Comparison of ENCODE assay signal across 9 cellular contexts in genomic region chr20:46058656-46059281, GRCh38. TPM values are rescaled to one million over a fixed set of nuclear protein-coding genes. Genes with fewer than 3 reads are reported as not detected.
DNase-seq lines count a peak whose midpoint lies in the region; ATAC-seq and TF ChIP-seq lines count a peak whose summit lies in the region.
"Had no signal": no experiment of that assay in that cellular context is flagged by ENCODE, and none has a peak within 500 bp of the region (broad histone marks: within the 10 kb centered on the region; RNA-seq: fewer than 3 reads in every experiment).

No MANE protein-coding gene starts in this region.

- no peak overlapping the region for H2BK120ac ChIP-seq in H9 (ENCODE audit: low read depth, low read length, poor library complexity, severe bottlenecking)

- intact Hi-C loops in spleen (cut with DNase I; ENCODE audit: low total_unique reads) (no loop called here), PC-9 (cut with micrococcal nuclease; ENCODE audit: unreplicated experiment) (no loop called here)

- H3K36me3 ChIP-seq in spleen (peaks cover 13 to 47% (median 27%) of the 10 kb centered on the region in 6 donors), PC-9 (ENCODE audit: low read depth) (0 out of 2 replicates have a peak, but pooled peaks cover 6% of the 10 kb centered on the region)

- H3K4me2 ChIP-seq in H9 (ENCODE audit: insufficient read depth, insufficient read length, low read length) (peak overlapping the region; percentile 75), PC-9 (no peak overlapping the region)
- H3K4me2 ChIP-seq: KMS-11 had no signal

- no peak overlapping the region for H2AK5ac ChIP-seq in H9 (ENCODE audit: insufficient read length, low read length)

- H3K36me3 Mint-ChIP-seq in H9 (ENCODE audit: insufficient read depth in 1 of 3, low read depth in 3 of 3), result peaks cover 24 to 29% (median 26%) of the 10 kb centered on the region in 3 experiments
- H3K36me3 Mint-ChIP-seq in brain, result peaks cover 70% of the 10 kb centered on the region

- no peak overlapping the region for H3K4ac ChIP-seq in H9 (ENCODE audit: low read depth, low read length)

- CTCF ChIA-PET in PC-9 (lab: Charles Lee), result no interaction called here

- H3K27me3 ChIP-seq in H9 (ENCODE audit: insufficient read depth, low read length), result peaks cover 25% of the 10 kb centered on the region; the same call in 1 of the 2 replicates
- peaks cover 3 to 53% (median 20%) of the 10 kb centered on the region in 7 donors for H3K27me3 ChIP-seq in spleen (replicated peaks in 1 of 7)
- no peaks in the 10 kb centered on the region for H3K27me3 ChIP-seq in PC-9 (ENCODE audit: insufficient read depth, low read depth)

- H4K8ac ChIP-seq in H9 (replicated peaks; ENCODE audit: insufficient read length, low read depth, low read length), result no peak overlapping the region

- no peaks in the 10 kb centered on the region for H3K79me2 ChIP-seq in H9 (ENCODE audit: insufficient read depth, low read length)
- H3K79me2 ChIP-seq in PC-9 (ENCODE audit: low read depth), result no peaks in the 10 kb centered on the region

- no peak overlapping the region for H3K27ac ChIP-seq in H9 (ENCODE audit: insufficient read length, low read depth, low read length)
- H3K27ac ChIP-seq in spleen, result no peak overlapping the region
- no peak overlapping the region for H3K27ac ChIP-seq in PC-9
- H3K27ac ChIP-seq: KMS-11 had no signal

- POLR2A ChIA-PET in PC-9 (lab: Charles Lee; ENCODE audit: unreplicated experiment), result interaction anchor here (0.6 kb wide), 1 partner anchor 16 kb away, joined by 5 read pairs; no protein-coding TSS in a partner anchor

- H3K9me2 ChIP-seq in PC-9 (ENCODE audit: insufficient read depth), result no peaks in the 10 kb centered on the region

- peaks cover 18% of the 10 kb centered on the region for H3K23me2 ChIP-seq in H9 (ENCODE audit: insufficient read length, low read depth, low read length, poor library complexity, severe bottlenecking)

- no peak overlapping the region for H2BK5ac ChIP-seq in H9 (ENCODE audit: insufficient read length, low read length)

- no peaks in the 10 kb centered on the region for H3K9me3 Mint-ChIP-seq in H9
- peaks cover 0 to 4% (median 0%) of the 10 kb centered on the region in 5 experiments for H3K9me3 Mint-ChIP-seq in brain

- TF ChIP-seq CTCF in H9 (conservative IDR thresholded peaks at IDR 0.05) (peak; percentile 20; the same call in 1 of the 3 replicates), brain (conservative IDR thresholded peaks at IDR 0.05) (no peak), spleen (IDR thresholded peaks at IDR 0.05 in 8 of 11, conservative IDR thresholded peaks at IDR 0.05 in 3 of 11) (no peak), PC-9 (conservative IDR thresholded peaks at IDR 0.05) (no peak)

- no peak overlapping the region for H3K14ac ChIP-seq in H9 (ENCODE audit: insufficient read depth, low read length)

- no peak overlapping the region for H4K91ac ChIP-seq in H9 (ENCODE audit: insufficient read length, low read depth, low read length)

- no peaks in the 10 kb centered on the region for H4K20me1 ChIP-seq in H9 (ENCODE audit: control insufficient read depth, insufficient read depth, insufficient read length)
- peaks cover 6% of the 10 kb centered on the region for H4K20me1 ChIP-seq in PC-9 (ENCODE audit: insufficient read depth)

- H3K9me3 ChIP-seq in H9 (ENCODE audit: control insufficient read depth, low read depth, low read length) (no peaks in the 10 kb centered on the region), spleen (no peaks in the 10 kb centered on the region), PC-9 (ENCODE audit: insufficient read depth, low read depth) (no peaks in the 10 kb centered on the region)

- BruUV-seq in PC-9 (replicated peaks; lab: Mats Ljungman, UMichigan), result no TSS peak

- H3K4me3 ChIP-seq in spleen, result peak overlapping the region in 7 of 8 donors; percentile 13 to 58 (median 26)
- no peak overlapping the region for H3K4me3 ChIP-seq in PC-9

- no peak overlapping the region for H2BK15ac ChIP-seq in H9 (ENCODE audit: low read depth, low read length)

- H3K27me3 Mint-ChIP-seq in H9 (ENCODE audit: low read depth), result peaks cover 62% of the 10 kb centered on the region
- peaks cover 39% of the 10 kb centered on the region for H3K27me3 Mint-ChIP-seq in brain

- H3K4me1 Mint-ChIP-seq in H9 (peaks cover 19 to 28% of the 10 kb centered on the region in 2 experiments), brain (peaks cover 15% of the 10 kb centered on the region)

- H2BK20ac ChIP-seq in H9 (ENCODE audit: low read depth, low read length, poor library complexity, severe bottlenecking), result no peak overlapping the region

- H3K4me3 Mint-ChIP-seq in H9, result peak overlapping the region; percentile 56 to 80
- H3K4me3 Mint-ChIP-seq in brain, result peak overlapping the region in 4 of 5 experiments; percentile 19 to 72 (median 43)
- H3K4me3 Mint-ChIP-seq: activated CD8-positive, alpha-beta T cell treated with anti-CD3 and anti-CD28 coated beads, Interleukin-2, amount 10 ng/mL, durations not matched to agents 7 days and 5 days had no signal

- ATAC-seq in GM18505 (IDR thresholded peaks at IDR 0.05; ENCODE audit: unreplicated experiment), result no peak
- ATAC-seq: activated CD8-positive, alpha-beta T cell treated with anti-CD3 and anti-CD28 coated beads, Interleukin-2, amount 10 ng/mL, durations not matched to agents 7 days and 5 days had no signal

- TF ChIP-seq POLR2A in spleen (IDR thresholded peaks at IDR 0.05) (no peak), GM18505 (IDR thresholded peaks at IDR 0.05; ENCODE audit: borderline replicate concordance, extremely low read depth, insufficient read depth, insufficient read length) (no peak)

- DNase-seq in H9, result peak; percentile 74
- peak; percentile 66 for DNase-seq in iPS-NIHi7 (ENCODE audit: extremely low spot score)
- no peak for DNase-seq in spleen
- DNase-seq in stimulated activated naive CD4-positive, alpha-beta T cell treated with Interleukin-2 at 50 U/mL for 16 hours (lab: John Stamatoyannopoulos, UW), result no peak
- no peak for DNase-seq in PC-9
- DNase-seq: activated CD8-positive, alpha-beta T cell treated with anti-CD3 and anti-CD28 coated beads, Interleukin-2, amount 10 ng/mL, durations not matched to agents 7 days and 5 days had no signal

- no peak overlapping the region for H2AFZ ChIP-seq in H9 (ENCODE audit: low read length)
- H2AFZ ChIP-seq in PC-9, result no peak overlapping the region

- no peak overlapping the region for H4K5ac ChIP-seq in H9 (ENCODE audit: insufficient read length, low read depth, low read length)

- no peaks in the 10 kb centered on the region for H3K79me1 ChIP-seq in H9 (ENCODE audit: insufficient read depth, low read depth, low read length, poor library complexity, severe bottlenecking)

- peaks cover 4% of the 10 kb centered on the region; the same call in 1 of the 2 replicates for H3K4me1 ChIP-seq in H9 (ENCODE audit: insufficient read depth, low read length)
- H3K4me1 ChIP-seq in spleen, result peaks cover 37 to 63% (median 52%) of the 10 kb centered on the region in 6 donors
- no peaks in the 10 kb centered on the region for H3K4me1 ChIP-seq in PC-9 (replicated peaks; ENCODE audit: insufficient read depth)

- no peak overlapping the region for H3K56ac ChIP-seq in H9 (ENCODE audit: insufficient read length, low read depth, low read length)

- no peak overlapping the region for H3K9ac ChIP-seq in H9 (ENCODE audit: extremely low read depth, insufficient read length, low read length)
- H3K9ac ChIP-seq: KMS-11 had no signal

- peaks cover 8% of the 10 kb centered on the region; the same call in 1 of the 2 replicates for H3F3A ChIP-seq in PC-9 (ENCODE audit: insufficient read depth, low read depth)

- no peak overlapping the region for H3K27ac Mint-ChIP-seq in H9
- no peak overlapping the region for H3K27ac Mint-ChIP-seq in brain
- H3K27ac Mint-ChIP-seq: activated CD8-positive, alpha-beta T cell treated with anti-CD3 and anti-CD28 coated beads, Interleukin-2, amount 10 ng/mL, durations not matched to agents 7 days and 5 days had no signal

- H3K18ac ChIP-seq in H9 (ENCODE audit: insufficient read length, low read depth, low read length), result no peak overlapping the region

- no peak overlapping the region for H3K23ac ChIP-seq in H9 (ENCODE audit: insufficient read length, low read depth, low read length)

- no peak overlapping the region for H2BK12ac ChIP-seq in H9 (ENCODE audit: insufficient read length, low read depth, low read length)

- WGBS in H9 (ENCODE audit: extremely low coverage, insufficient read length, low lambda C conversion rate), result no CpG with 5 or more reads among the region's 30 CpGs
- WGBS in spleen, 5 donors, result 31 to 65% (median 33%) methylated on average over 17 to 30 of the region's 30 CpGs

- no peak overlapping the region for H3T11ph ChIP-seq in H9 (ENCODE audit: low read length)

RNA-seq across cellular contexts. Expression of gene SLC12A5, which starts 29.8 kb away (rescaled TPM):
- 7.3 and 8.7 TPM in 2 replicates for total RNA-seq in H9 (2021)
- 66.5 TPM for polyA plus RNA-seq in brain (ENCODE audit: insufficient read depth, low read depth, low replicate concordance)
- total RNA-seq in spleen, result 1 to 10 TPM in 5 of 7 donors, under 1 TPM in 2; 0.20 to 4.0 (median 2.5) TPM
- 1 to 10 TPM; 1.8 to 8.7 (median 4.1) TPM for polyA plus RNA-seq in spleen
- 6.0 and 8.7 TPM in 2 replicates for total RNA-seq in PC-9 (2021)

RNA-seq across cellular contexts. Expression of gene NCOA5, which starts 31.0 kb away (rescaled TPM):
- total RNA-seq in H9 (2021) (55.7 and 60.1 TPM in 2 replicates), spleen (10 to 100 TPM; 27.3 to 33.2 (median 29.2) TPM), PC-9 (2021) (15.8 and 28.1 TPM in 2 replicates)
- polyA plus RNA-seq in brain (ENCODE audit: insufficient read depth, low read depth, low replicate concordance) (22.0 TPM), spleen (10 to 100 TPM; 14.3 to 22.3 (median 16.6) TPM)

RNA-seq across cellular contexts. Expression of gene MMP9, which starts 50.1 kb away (rescaled TPM):
- 2.0 and 2.7 TPM in 2 replicates for total RNA-seq in H9 (2021)
- polyA plus RNA-seq in brain (ENCODE audit: insufficient read depth, low read depth, low replicate concordance), result 1.8 TPM
- total RNA-seq in spleen, result 100 to 1,000 TPM in 5 of 7 donors, 10 to 100 TPM in 2; 75.2 to 295 (median 168) TPM
- polyA plus RNA-seq in spleen, result 10 to 100 TPM; 33.3 to 49.7 (median 37.1) TPM
- not detected in 2 replicates for total RNA-seq in PC-9 (2021)
- total RNA-seq: activated CD8-positive, alpha-beta T cell treated with anti-CD3 and anti-CD28 coated beads, Interleukin-2, amount 10 ng/mL, durations not matched to agents 7 days and 5 days had no signal

RNA-seq across cellular contexts. Expression of gene CD40, which starts 59.3 kb away (rescaled TPM):
- total RNA-seq in H9 (2021) (7.8 and 8.6 TPM in 2 replicates), spleen (10 to 100 TPM; 30.7 to 70.3 (median 44.2) TPM), PC-9 (2021) (7.3 and 13.6 TPM in 2 replicates)
- polyA plus RNA-seq in brain (ENCODE audit: insufficient read depth, low read depth, low replicate concordance) (3.3 TPM), spleen (100 to 1,000 TPM in 1 of 3 donors, 10 to 100 TPM in 2; 66.1 to 108 (median 68.7) TPM)

Comparison
In these comparisons a context has a peak if more than half of its experiments do, and no peak if none do; other contexts are left out.
1. DNase-seq: peak in H9 (single experiment) and iPS-NIHi7 (single experiment); none in spleen (single experiment), stimulated activated naive CD4-positive, alpha-beta T cell treated with Interleukin-2 at 50 U/mL for 16 hours (single experiment) and PC-9 (0 of 2).
2. RNA of gene MMP9, which starts 50.1 kb away (total RNA-seq): 75.2 to 295 TPM in spleen; 2.0 to 2.7 TPM in H9 and not detected in PC-9; every median in the first group is over 10 times any median in the second.